ENCODE assay signal across 9 cellular contexts in genomic region chr9:6243746-6244145, GRCh38.
DNase-seq lines count a peak whose midpoint lies in the region; ATAC-seq and TF ChIP-seq lines count a peak whose summit lies in the region.
"Had no signal": no experiment of that assay in that cellular context is flagged by ENCODE, and none has a peak within 500 bp of the region (broad histone marks: within the 10 kb centered on the region; RNA-seq: fewer than 3 reads in every experiment).

No MANE protein-coding gene starts in this region.

- no peaks in the 10 kb centered on the region for H3K27me3 ChIP-seq in tibial artery

- peaks cover 0 to 8% (median 0%) of the 10 kb centered on the region in 3 donors for H3K36me3 ChIP-seq in tibial artery

- H3K9me3 ChIP-seq in tibial artery: no peaks in the 10 kb centered on the region

- no peak overlapping the region for H3K4me3 ChIP-seq in tibial artery

- ATAC-seq in GM18511 (IDR thresholded peaks at IDR 0.05; ENCODE audit: unreplicated experiment) (peak; percentile 90), GM21447 (IDR thresholded peaks at IDR 0.05; ENCODE audit: unreplicated experiment) (peak; percentile 86), HG03439 (IDR thresholded peaks at IDR 0.05; ENCODE audit: unreplicated experiment) (peak; percentile 93)

- intact Hi-C loops in tibial artery (cut with DNase I; ENCODE audit: low total_unique reads): no loop called here

- no peak for TF ChIP-seq CTCF in tibial artery (IDR thresholded peaks at IDR 0.05)

- H3K27ac ChIP-seq in tibial artery: no peak overlapping the region

- peaks cover 0 to 7% (median 0%) of the 10 kb centered on the region in 4 donors for H3K4me1 ChIP-seq in tibial artery

- DNase-seq in glomerular visceral epithelial cell (ENCODE audit: extremely low spot score) (peak; percentile 35), epidermal melanocyte (ENCODE audit: insufficient read length, low spot score) (no peak), tibial artery (no peak), inferior parietal cortex (ENCODE audit: extremely low spot score) (no peak)
- DNase-seq in activated effector memory CD4-positive, alpha-beta T cell treated with Interleukin-2 at 50 U/mL for 16 hours: no peak
- DNase-seq: NCI-H2081 treated with DMSO at 0.1 percent for 48 hours had no signal
